Comparison of ENCODE assay signal across 1 cellular context in the genomic region with DNA sequence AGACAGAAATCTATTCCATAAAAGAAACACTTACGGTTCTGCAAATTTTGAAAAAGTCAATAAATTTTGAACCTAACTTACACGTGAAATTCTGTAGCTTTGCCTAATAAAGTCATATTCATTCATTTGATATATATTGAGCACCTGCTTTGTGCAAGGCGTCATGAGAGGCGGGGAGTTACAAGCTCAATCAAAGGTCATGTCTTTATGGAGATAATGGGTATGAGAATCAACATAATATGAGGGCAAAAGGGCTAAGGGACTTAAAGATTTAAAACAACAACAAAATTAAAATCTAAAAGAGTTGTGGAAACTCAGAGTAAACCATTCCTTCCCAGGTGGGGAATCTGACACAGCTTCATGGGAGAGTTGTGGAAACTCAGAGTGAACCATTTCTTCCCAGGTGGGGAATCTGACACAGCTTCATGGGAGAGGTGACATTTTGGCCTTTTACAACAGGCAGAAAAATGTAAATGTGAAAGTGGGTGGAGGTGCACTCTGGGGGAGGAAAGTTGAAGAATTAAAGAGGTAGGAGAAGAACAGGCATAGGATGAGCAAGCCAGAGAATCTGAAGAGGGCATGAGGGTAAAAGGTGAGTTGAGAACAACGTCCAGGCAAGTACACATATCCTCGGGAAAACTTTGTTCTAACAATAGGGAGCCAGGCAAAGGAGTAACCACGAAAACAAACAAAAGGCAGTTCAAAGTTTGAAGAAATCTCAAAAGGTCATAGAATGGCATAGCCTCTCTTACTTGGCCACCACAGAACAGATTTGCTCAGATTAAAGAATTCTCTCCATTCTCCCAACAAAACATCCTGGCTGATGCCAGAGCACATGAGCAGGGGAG.
TF ChIP-seq lines count a peak whose summit lies in the region.

No MANE protein-coding gene starts in this region.

TF ChIP-seq in liver, 16 proteins besides CTCF, POLR2A, EP300 and RAD21 (continued from another document):
- TF ChIP-seq, protein P1, sequence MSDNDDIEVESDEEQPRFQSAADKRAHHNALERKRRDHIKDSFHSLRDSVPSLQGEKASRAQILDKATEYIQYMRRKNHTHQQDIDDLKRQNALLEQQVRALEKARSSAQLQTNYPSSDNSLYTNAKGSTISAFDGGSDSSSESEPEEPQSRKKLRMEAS (IDR thresholded peaks at IDR 0.05), result no peak
- TF ChIP-seq FOXA1 (IDR thresholded peaks at IDR 0.05) (no peak), GABPA (IDR thresholded peaks at IDR 0.05 in 1 of 2, conservative IDR thresholded peaks at IDR 0.05 in 1 of 2) (no peak), HNF4A (conservative IDR thresholded peaks at IDR 0.05) (peak in 1 of 2 donors; percentile 29), REST (IDR thresholded peaks at IDR 0.05) (no peak), SP1 (IDR thresholded peaks at IDR 0.05) (no peak)
